Comparison of ENCODE assay signal across 12 cellular contexts in the genomic region with DNA sequence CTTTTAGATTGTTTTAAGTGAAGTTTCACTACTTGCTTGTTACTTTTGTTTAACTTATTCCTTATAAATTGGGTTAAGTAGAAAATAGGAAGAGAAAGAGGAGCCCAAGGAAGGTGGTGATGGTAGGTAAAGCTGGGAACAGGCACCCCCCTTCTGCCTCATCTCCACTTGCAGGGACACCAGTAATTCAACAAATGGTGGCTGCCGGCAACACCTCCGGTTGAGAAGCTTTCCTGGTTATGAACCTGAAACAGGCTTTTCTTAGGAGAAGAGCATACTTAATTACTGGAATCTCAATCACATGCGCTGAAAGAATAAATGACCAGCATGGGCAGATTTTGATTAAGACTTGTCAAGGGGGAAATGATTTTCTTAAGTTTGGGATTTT.
A peak's percentile ranks its signal among the peaks of the same experiment; 100 is the strongest.
DNase-seq lines count a peak whose midpoint lies in the region; ATAC-seq and TF ChIP-seq lines count a peak whose summit lies in the region.
"Had no signal": no experiment of that assay in that cellular context is flagged by ENCODE, and none has a peak within 500 bp of the region (broad histone marks: within the 10 kb centered on the region; RNA-seq: fewer than 3 reads in every experiment).

No MANE protein-coding gene starts in this region.

- peak overlapping the region; percentile 98 for H3K27ac Mint-ChIP-seq in activated T-cell treated with anti-CD3 and anti-CD28 coated beads, Interleukin-2, amount 50 U/mL, for 24 hours

- TF ChIP-seq CTCF in VCaP (conservative IDR thresholded peaks at IDR 0.05), result no peak
- no peak for TF ChIP-seq CTCF in suprapubic skin (IDR thresholded peaks at IDR 0.05)
- no peak for TF ChIP-seq CTCF in ascending aorta (IDR thresholded peaks at IDR 0.05)

- H3K4me1 ChIP-seq in iPS-15b (ENCODE audit: control insufficient read depth, insufficient read depth, low read length), result peaks cover 29% of the 10 kb centered on the region
- H3K4me1 ChIP-seq in suprapubic skin, result peaks cover 47% of the 10 kb centered on the region
- peaks cover 0 to 3% of the 10 kb centered on the region in 2 donors for H3K4me1 ChIP-seq in ascending aorta

- no peaks in the 10 kb centered on the region for H3K27me3 ChIP-seq in iPS-15b (ENCODE audit: control insufficient read depth, insufficient read depth, low read length)
- no peaks in the 10 kb centered on the region for H3K27me3 ChIP-seq in suprapubic skin
- no peaks in the 10 kb centered on the region for H3K27me3 ChIP-seq in ascending aorta
- H3K27me3 ChIP-seq: dorsolateral prefrontal cortex, neutrophil had no signal

- H3K27ac ChIP-seq in VCaP, result peak overlapping the region; percentile 88
- H3K27ac ChIP-seq in suprapubic skin, result peak overlapping the region; percentile 32
- no peak overlapping the region for H3K27ac ChIP-seq in ascending aorta

- 84% methylated on average over 3 of the region's 3 CpGs for WGBS in suprapubic skin

- peaks cover 80% of the 10 kb centered on the region for H3K4me1 Mint-ChIP-seq in activated T-cell treated with anti-CD3 and anti-CD28 coated beads, Interleukin-2, amount 50 U/mL, for 24 hours (ENCODE audit: low read depth)

- H3K9me3 ChIP-seq in iPS-15b (ENCODE audit: control insufficient read depth, insufficient read depth, low read length), result no peaks in the 10 kb centered on the region
- no peaks in the 10 kb centered on the region for H3K9me3 ChIP-seq in suprapubic skin
- H3K9me3 ChIP-seq in ascending aorta, result no peaks in the 10 kb centered on the region
- H3K9me3 ChIP-seq: neutrophil had no signal

- intact Hi-C loops in ascending aorta (cut with DNase I), result no loop called here

- H3K4me3 ChIP-seq in iPS-15b (ENCODE audit: low read depth, low read length), result no peak overlapping the region
- no peak overlapping the region for H3K4me3 ChIP-seq in suprapubic skin
- no peak overlapping the region for H3K4me3 ChIP-seq in ascending aorta

- no peaks in the 10 kb centered on the region for H3K27me3 Mint-ChIP-seq in activated T-cell treated with anti-CD3 and anti-CD28 coated beads, Interleukin-2, amount 50 U/mL, for 24 hours

- H3K36me3 Mint-ChIP-seq in activated T-cell treated with anti-CD3 and anti-CD28 coated beads, Interleukin-2, amount 50 U/mL, for 24 hours (ENCODE audit: low read depth), result no peaks in the 10 kb centered on the region

- peak overlapping the region; percentile 6 for H3K9ac ChIP-seq in iPS-15b (ENCODE audit: low read depth, low read length)

- no peak for DNase-seq in activated T-cell treated with anti-CD3 and anti-CD28 coated beads, Interleukin-2, amount 50 U/mL, for 24 hours
- DNase-seq in activated T-cell treated with anti-CD3 and anti-CD28 coated beads for 4 hours (no peak), suprapubic skin (ENCODE audit: low spot score in 2 of 2) (no peak), HK-2 (ENCODE audit: unreplicated experiment) (no peak), ascending aorta (ENCODE audit: low spot score in 2 of 2) (no peak)
- DNase-seq: activated effector memory CD4-positive, alpha-beta T cell treated with Interleukin-2 at 50 U/mL for 16 hours; dorsolateral prefrontal cortex; stimulated activated CD4-positive, alpha-beta T cell treated with anti-CD3 and anti-CD28 coated beads, Interleukin-4, amount 100 ng/mL, for 1 hour had no signal

- TF ChIP-seq EP300 in suprapubic skin (IDR thresholded peaks at IDR 0.05), result no peak

- H3K36me3 ChIP-seq in iPS-15b (ENCODE audit: control insufficient read depth, insufficient read depth, low read length) (no peaks in the 10 kb centered on the region), suprapubic skin (no peaks in the 10 kb centered on the region), ascending aorta (no peaks in the 10 kb centered on the region)
- H3K36me3 ChIP-seq: neutrophil had no signal

- H3K9me3 Mint-ChIP-seq in activated T-cell treated with anti-CD3 and anti-CD28 coated beads, Interleukin-2, amount 50 U/mL, for 24 hours, result no peaks in the 10 kb centered on the region

- H3K4me3 Mint-ChIP-seq in activated T-cell treated with anti-CD3 and anti-CD28 coated beads, Interleukin-2, amount 50 U/mL, for 24 hours, result no peak overlapping the region

- no peak for TF ChIP-seq POLR2A in suprapubic skin (IDR thresholded peaks at IDR 0.05)

- no peak for ATAC-seq in HG02840 (IDR thresholded peaks at IDR 0.05; ENCODE audit: low FRiP score, unreplicated experiment)

Comparison
In these comparisons a context has a peak if more than half of its experiments do, and no peak if none do; other contexts are left out.
1. H3K27ac ChIP-seq: peak in VCaP (single experiment) and suprapubic skin (single experiment); none in ascending aorta (0 of 2).